In the genomic region with DNA sequence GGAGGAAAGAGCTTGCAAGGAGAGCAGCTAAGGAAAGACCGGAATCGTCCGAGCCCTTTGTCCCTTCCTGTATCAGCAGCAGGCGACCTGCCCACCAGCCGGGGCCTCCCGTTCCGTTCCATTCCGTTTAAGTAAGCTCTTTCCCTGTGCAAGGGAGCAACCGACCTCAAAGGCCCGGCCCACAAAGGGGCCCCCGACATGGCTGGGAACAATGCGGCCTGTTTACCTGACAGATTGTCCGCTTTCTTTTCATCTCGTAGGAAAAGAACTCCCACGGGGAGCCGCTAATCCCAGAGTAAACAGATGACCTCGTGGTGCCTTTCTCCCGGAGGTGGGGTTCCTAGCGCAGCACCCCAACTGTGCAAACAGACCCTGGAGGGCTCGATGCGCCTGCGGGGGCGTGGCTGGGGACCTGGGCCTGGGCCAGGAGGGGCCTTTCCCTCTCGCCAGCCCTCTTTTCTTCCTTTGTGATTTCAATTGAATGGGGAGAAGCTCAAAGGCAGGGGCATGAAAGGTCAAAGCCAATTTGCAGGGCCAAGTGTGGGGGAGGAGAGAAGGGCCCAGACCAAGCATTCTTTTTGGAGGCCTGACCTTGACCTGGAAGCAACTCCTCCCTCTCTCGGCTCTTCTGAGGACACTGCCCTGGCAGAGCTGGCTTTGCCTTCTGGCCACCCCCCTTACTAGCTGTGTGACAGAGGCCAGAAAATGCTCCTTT, we compare ENCODE assay signal across 1 cellular context.
TF ChIP-seq lines count a peak whose summit lies in the region.

No MANE protein-coding gene starts in this region.

TF ChIP-seq in H1, 55 proteins besides CTCF, POLR2A, EP300 and RAD21:
- TF ChIP-seq, protein P1, sequence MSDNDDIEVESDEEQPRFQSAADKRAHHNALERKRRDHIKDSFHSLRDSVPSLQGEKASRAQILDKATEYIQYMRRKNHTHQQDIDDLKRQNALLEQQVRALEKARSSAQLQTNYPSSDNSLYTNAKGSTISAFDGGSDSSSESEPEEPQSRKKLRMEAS (IDR thresholded peaks at IDR 0.05), result peak; percentile 83
- TF ChIP-seq BCL11A (IDR thresholded peaks at IDR 0.05; ENCODE audit: low read depth in 2 of 2, low read length in 2 of 2) (peak; percentile 2 to 10), SP4 (IDR thresholded peaks at IDR 0.05; ENCODE audit: low read length) (peak; percentile 57; the same call in 1 of the 2 replicates), TCF12 (IDR thresholded peaks at IDR 0.05; ENCODE audit: low read depth, low read length) (0 out of 2 replicates have a peak, but pooled peaks have one; percentile 63), CREB1 (IDR thresholded peaks at IDR 0.05) (0 out of 2 replicates have a peak, but pooled peaks have one; percentile 11), RNF2 (IDR thresholded peaks at IDR 0.05; ENCODE audit: borderline replicate concordance, low read depth, low read length, missing control alignments, poor library complexity, severe bottlenecking) (no peak), TAF1 (IDR thresholded peaks at IDR 0.05; ENCODE audit: low read depth, low read length) (no peak; the same call in 1 of the 2 replicates), CTBP2 (IDR thresholded peaks at IDR 0.05; ENCODE audit: borderline replicate concordance, insufficient read depth, insufficient read length, low read length) (peak; percentile 77), KDM4A (IDR thresholded peaks at IDR 0.05; ENCODE audit: low read depth, low read length, severe bottlenecking) (no peak), RXRA (IDR thresholded peaks at IDR 0.05; ENCODE audit: insufficient read depth, low read depth, low read length) (peak; percentile 100), SIX5 (IDR thresholded peaks at IDR 0.05; ENCODE audit: low read depth, low read length) (no peak), KDM1A (IDR thresholded peaks at IDR 0.05; ENCODE audit: borderline replicate concordance, low read length) (0 out of 2 replicates have a peak, but pooled peaks have one; percentile 61), POLR2AphosphoS5 (IDR thresholded peaks at IDR 0.05; ENCODE audit: low read depth, low read length) (0 out of 2 replicates have a peak, but pooled peaks have one; percentile 36), ASH2L (IDR thresholded peaks at IDR 0.05; ENCODE audit: low read length) (peak; percentile 70), SAP30 (IDR thresholded peaks at IDR 0.05; ENCODE audit: insufficient read depth, insufficient replicate concordance, low read length) (no peak), SRF (IDR thresholded peaks at IDR 0.05; ENCODE audit: low read depth, low read length) (0 out of 2 replicates have a peak, but pooled peaks have one; percentile 6), RBBP5 (IDR thresholded peaks at IDR 0.05; ENCODE audit: borderline replicate concordance, low read depth, low read length) (peak; percentile 55; the same call in 1 of the 2 replicates), HDAC2 (IDR thresholded peaks at IDR 0.05; ENCODE audit: borderline replicate concordance in 1 of 2, low read depth in 2 of 2, low read length in 2 of 2) (peak; percentile 82 to 92; a peak in 3 of 4 replicates), NANOG (IDR thresholded peaks at IDR 0.05; ENCODE audit: insufficient read depth, low read depth, low read length, poor library complexity, severe bottlenecking) (peak; percentile 91), SIN3A (conservative IDR thresholded peaks at IDR 0.05 in 1 of 2, IDR thresholded peaks at IDR 0.05 in 1 of 2; ENCODE audit: low read depth in 1 of 2, low read length in 2 of 2) (peak; percentile 41 to 71; a peak in 2 of 4 replicates), EGR1 (IDR thresholded peaks at IDR 0.05; ENCODE audit: borderline replicate concordance, low read depth, low read length) (peak; percentile 92), TBP (IDR thresholded peaks at IDR 0.05; ENCODE audit: low read depth, low read length) (no peak), TEAD4 (IDR thresholded peaks at IDR 0.05; ENCODE audit: low read depth, low read length) (peak; percentile 24; the same call in 1 of the 2 replicates), YY1 (IDR thresholded peaks at IDR 0.05; ENCODE audit: low read depth, low read length) (no peak), CEBPB (IDR thresholded peaks at IDR 0.05; ENCODE audit: low read depth, low read length) (no peak)
- TF ChIP-seq, protein P2, sequence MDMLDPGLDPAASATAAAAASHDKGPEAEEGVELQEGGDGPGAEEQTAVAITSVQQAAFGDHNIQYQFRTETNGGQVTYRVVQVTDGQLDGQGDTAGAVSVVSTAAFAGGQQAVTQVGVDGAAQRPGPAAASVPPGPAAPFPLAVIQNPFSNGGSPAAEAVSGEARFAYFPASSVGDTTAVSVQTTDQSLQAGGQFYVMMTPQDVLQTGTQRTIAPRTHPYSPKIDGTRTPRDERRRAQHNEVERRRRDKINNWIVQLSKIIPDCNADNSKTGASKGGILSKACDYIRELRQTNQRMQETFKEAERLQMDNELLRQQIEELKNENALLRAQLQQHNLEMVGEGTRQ (IDR thresholded peaks at IDR 0.05; ENCODE audit: low read length), result 0 out of 2 replicates have a peak, but pooled peaks have one; percentile 11
- TF ChIP-seq, protein P3, sequence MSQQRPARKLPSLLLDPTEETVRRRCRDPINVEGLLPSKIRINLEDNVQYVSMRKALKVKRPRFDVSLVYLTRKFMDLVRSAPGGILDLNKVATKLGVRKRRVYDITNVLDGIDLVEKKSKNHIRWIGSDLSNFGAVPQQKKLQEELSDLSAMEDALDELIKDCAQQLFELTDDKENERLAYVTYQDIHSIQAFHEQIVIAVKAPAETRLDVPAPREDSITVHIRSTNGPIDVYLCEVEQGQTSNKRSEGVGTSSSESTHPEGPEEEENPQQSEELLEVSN (IDR thresholded peaks at IDR 0.05), result peak; percentile 31; the same call in 1 of the 2 replicates
- TF ChIP-seq, protein P4, sequence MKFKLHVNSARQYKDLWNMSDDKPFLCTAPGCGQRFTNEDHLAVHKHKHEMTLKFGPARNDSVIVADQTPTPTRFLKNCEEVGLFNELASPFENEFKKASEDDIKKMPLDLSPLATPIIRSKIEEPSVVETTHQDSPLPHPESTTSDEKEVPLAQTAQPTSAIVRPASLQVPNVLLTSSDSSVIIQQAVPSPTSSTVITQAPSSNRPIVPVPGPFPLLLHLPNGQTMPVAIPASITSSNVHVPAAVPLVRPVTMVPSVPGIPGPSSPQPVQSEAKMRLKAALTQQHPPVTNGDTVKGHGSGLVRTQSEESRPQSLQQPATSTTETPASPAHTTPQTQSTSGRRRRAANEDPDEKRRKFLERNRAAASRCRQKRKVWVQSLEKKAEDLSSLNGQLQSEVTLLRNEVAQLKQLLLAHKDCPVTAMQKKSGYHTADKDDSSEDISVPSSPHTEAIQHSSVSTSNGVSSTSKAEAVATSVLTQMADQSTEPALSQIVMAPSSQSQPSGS (IDR thresholded peaks at IDR 0.05; ENCODE audit: low read length), result peak; percentile 80; the same call in 1 of the 2 replicates
- TF ChIP-seq, protein P5, sequence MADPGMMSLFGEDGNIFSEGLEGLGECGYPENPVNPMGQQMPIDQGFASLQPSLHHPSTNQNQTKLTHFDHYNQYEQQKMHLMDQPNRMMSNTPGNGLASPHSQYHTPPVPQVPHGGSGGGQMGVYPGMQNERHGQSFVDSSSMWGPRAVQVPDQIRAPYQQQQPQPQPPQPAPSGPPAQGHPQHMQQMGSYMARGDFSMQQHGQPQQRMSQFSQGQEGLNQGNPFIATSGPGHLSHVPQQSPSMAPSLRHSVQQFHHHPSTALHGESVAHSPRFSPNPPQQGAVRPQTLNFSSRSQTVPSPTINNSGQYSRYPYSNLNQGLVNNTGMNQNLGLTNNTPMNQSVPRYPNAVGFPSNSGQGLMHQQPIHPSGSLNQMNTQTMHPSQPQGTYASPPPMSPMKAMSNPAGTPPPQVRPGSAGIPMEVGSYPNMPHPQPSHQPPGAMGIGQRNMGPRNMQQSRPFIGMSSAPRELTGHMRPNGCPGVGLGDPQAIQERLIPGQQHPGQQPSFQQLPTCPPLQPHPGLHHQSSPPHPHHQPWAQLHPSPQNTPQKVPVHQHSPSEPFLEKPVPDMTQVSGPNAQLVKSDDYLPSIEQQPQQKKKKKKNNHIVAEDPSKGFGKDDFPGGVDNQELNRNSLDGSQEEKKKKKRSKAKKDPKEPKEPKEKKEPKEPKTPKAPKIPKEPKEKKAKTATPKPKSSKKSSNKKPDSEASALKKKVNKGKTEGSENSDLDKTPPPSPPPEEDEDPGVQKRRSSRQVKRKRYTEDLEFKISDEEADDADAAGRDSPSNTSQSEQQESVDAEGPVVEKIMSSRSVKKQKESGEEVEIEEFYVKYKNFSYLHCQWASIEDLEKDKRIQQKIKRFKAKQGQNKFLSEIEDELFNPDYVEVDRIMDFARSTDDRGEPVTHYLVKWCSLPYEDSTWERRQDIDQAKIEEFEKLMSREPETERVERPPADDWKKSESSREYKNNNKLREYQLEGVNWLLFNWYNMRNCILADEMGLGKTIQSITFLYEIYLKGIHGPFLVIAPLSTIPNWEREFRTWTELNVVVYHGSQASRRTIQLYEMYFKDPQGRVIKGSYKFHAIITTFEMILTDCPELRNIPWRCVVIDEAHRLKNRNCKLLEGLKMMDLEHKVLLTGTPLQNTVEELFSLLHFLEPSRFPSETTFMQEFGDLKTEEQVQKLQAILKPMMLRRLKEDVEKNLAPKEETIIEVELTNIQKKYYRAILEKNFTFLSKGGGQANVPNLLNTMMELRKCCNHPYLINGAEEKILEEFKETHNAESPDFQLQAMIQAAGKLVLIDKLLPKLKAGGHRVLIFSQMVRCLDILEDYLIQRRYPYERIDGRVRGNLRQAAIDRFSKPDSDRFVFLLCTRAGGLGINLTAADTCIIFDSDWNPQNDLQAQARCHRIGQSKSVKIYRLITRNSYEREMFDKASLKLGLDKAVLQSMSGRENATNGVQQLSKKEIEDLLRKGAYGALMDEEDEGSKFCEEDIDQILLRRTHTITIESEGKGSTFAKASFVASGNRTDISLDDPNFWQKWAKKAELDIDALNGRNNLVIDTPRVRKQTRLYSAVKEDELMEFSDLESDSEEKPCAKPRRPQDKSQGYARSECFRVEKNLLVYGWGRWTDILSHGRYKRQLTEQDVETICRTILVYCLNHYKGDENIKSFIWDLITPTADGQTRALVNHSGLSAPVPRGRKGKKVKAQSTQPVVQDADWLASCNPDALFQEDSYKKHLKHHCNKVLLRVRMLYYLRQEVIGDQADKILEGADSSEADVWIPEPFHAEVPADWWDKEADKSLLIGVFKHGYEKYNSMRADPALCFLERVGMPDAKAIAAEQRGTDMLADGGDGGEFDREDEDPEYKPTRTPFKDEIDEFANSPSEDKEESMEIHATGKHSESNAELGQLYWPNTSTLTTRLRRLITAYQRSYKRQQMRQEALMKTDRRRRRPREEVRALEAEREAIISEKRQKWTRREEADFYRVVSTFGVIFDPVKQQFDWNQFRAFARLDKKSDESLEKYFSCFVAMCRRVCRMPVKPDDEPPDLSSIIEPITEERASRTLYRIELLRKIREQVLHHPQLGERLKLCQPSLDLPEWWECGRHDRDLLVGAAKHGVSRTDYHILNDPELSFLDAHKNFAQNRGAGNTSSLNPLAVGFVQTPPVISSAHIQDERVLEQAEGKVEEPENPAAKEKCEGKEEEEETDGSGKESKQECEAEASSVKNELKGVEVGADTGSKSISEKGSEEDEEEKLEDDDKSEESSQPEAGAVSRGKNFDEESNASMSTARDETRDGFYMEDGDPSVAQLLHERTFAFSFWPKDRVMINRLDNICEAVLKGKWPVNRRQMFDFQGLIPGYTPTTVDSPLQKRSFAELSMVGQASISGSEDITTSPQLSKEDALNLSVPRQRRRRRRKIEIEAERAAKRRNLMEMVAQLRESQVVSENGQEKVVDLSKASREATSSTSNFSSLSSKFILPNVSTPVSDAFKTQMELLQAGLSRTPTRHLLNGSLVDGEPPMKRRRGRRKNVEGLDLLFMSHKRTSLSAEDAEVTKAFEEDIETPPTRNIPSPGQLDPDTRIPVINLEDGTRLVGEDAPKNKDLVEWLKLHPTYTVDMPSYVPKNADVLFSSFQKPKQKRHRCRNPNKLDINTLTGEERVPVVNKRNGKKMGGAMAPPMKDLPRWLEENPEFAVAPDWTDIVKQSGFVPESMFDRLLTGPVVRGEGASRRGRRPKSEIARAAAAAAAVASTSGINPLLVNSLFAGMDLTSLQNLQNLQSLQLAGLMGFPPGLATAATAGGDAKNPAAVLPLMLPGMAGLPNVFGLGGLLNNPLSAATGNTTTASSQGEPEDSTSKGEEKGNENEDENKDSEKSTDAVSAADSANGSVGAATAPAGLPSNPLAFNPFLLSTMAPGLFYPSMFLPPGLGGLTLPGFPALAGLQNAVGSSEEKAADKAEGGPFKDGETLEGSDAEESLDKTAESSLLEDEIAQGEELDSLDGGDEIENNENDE (IDR thresholded peaks at IDR 0.05; ENCODE audit: insufficient replicate concordance, low read length), result peak; percentile 74
